9 cellular contexts compared by ENCODE assay signal in the genomic region with DNA sequence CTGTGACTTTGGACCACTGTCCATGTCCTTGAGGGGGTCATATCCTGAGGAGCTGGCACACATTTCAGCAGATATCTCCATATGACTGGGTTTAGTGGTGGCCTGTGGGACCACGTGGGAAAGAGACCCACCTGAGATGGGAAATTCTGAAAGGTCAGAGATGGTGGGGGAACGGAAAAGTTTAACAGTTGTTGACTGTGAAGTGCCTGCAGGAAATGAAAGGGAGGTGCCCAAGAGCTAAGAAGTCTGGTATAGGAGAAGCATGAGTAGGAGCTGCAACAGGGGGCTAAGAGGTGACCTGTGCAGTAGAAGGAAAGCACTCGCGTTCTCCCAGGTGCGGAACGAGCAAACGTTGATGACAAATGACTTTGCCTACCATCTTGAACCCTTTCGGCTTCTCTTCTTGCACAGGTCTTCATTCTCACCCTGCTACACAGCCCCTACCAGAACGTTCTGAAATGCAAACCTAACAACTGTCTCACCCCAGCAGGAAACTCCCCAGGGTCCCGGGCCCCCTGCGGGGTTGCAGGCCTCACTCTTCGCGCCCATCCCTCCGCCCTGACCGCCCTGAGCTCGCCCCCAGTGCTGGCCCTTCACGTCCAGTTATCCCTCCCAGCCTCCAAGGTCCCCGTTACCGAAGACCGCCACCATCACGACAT. TPM values are rescaled to one million over a fixed set of nuclear protein-coding genes. Genes with fewer than 3 reads are reported as not detected.
DNase-seq lines count a peak whose midpoint lies in the region; ATAC-seq, FAIRE-seq and TF ChIP-seq lines count a peak whose summit lies in the region.
"Had no signal": no experiment of that assay in that cellular context is flagged by ENCODE, and none has a peak within 500 bp of the region (broad histone marks: within the 10 kb centered on the region; RNA-seq: fewer than 3 reads in every experiment).

No MANE protein-coding gene starts in this region.

- H3K27me3 ChIP-seq in subcutaneous abdominal adipose tissue (ENCODE audit: control insufficient read depth in 5 of 5, insufficient read depth in 4 of 5, low read length in 5 of 5): no peaks in the 10 kb centered on the region

- H3K27me3 Mint-ChIP-seq in activated naive CD8-positive, alpha-beta T cell: no peaks in the 10 kb centered on the region

- H3K27ac Mint-ChIP-seq in activated naive CD8-positive, alpha-beta T cell: peak overlapping the region; percentile 99

- intact Hi-C loops in kidney (cut with DNase I): no loop called here

- peaks cover 0 to 6% of the 10 kb centered on the region in 2 donors for H3K4me1 ChIP-seq in kidney (ENCODE audit: control insufficient read depth in 1 of 2, insufficient read depth in 1 of 2, low read depth in 1 of 2, low read length in 2 of 2)
- H3K4me1 ChIP-seq in subcutaneous abdominal adipose tissue (ENCODE audit: control insufficient read depth in 5 of 5, insufficient read depth in 5 of 5, low read length in 5 of 5): peaks cover 0 to 15% (median 14%) of the 10 kb centered on the region in 5 donors

- H3K36me3 Mint-ChIP-seq in activated naive CD8-positive, alpha-beta T cell: peaks cover 5% of the 10 kb centered on the region

- ATAC-seq in GM21390 (IDR thresholded peaks at IDR 0.05; ENCODE audit: unreplicated experiment): no peak
- no peak for ATAC-seq in HG03469 (IDR thresholded peaks at IDR 0.05; ENCODE audit: unreplicated experiment)
- ATAC-seq in esophagus mucosa: no peak

- peak overlapping the region; percentile 99 for H3K4me3 Mint-ChIP-seq in activated naive CD8-positive, alpha-beta T cell

- no peaks in the 10 kb centered on the region for H3K9me3 ChIP-seq in kidney (ENCODE audit: control insufficient read depth in 1 of 2, low read length in 2 of 2)
- H3K9me3 ChIP-seq in subcutaneous abdominal adipose tissue (ENCODE audit: control insufficient read depth in 5 of 5, low read length in 5 of 5): no peaks in the 10 kb centered on the region

- no peak for TF ChIP-seq CTCF in kidney (IDR thresholded peaks at IDR 0.05; ENCODE audit: borderline replicate concordance, extremely low read depth, insufficient read depth)

- H3K36me3 ChIP-seq in kidney (ENCODE audit: control insufficient read depth in 1 of 2, insufficient read depth in 2 of 2, low read length in 2 of 2) (no peaks in the 10 kb centered on the region), subcutaneous abdominal adipose tissue (ENCODE audit: control insufficient read depth in 5 of 5, insufficient read depth in 5 of 5, low read length in 5 of 5) (no peaks in the 10 kb centered on the region)

- no peaks in the 10 kb centered on the region for H3K9me3 Mint-ChIP-seq in activated naive CD8-positive, alpha-beta T cell (ENCODE audit: low read depth)

- H3K4me1 Mint-ChIP-seq in activated naive CD8-positive, alpha-beta T cell (ENCODE audit: low read depth): peaks cover 27% of the 10 kb centered on the region

- H3K4me3 ChIP-seq in kidney (ENCODE audit: low read length in 2 of 2) (peak overlapping the region; percentile 92 to 97), subcutaneous abdominal adipose tissue (ENCODE audit: low read depth in 1 of 5, low read length in 5 of 5) (peak overlapping the region; percentile 58 to 81 (median 71))

- H3K27ac ChIP-seq in kidney (ENCODE audit: low read depth in 2 of 2, low read length in 2 of 2) (peak overlapping the region; percentile 77 to 88), subcutaneous abdominal adipose tissue (ENCODE audit: low read depth, low read length) (no peak overlapping the region)
- H3K27ac ChIP-seq: C4-2B had no signal

- DNase-seq in NCI-H748 (lab: John Stamatoyannopoulos, UW; ENCODE audit: unreplicated experiment) (peak; percentile 27), NCI-H748 treated with DMSO at 0.1 percent for 48 hours (lab: John Stamatoyannopoulos, UW) (no peak), kidney (no peak)

- FAIRE-seq in kidney (lab: Jason Lieb, UNC): no peak

- H3K9ac ChIP-seq in kidney (ENCODE audit: low read length in 2 of 2) (peak overlapping the region; percentile 71 to 86), subcutaneous abdominal adipose tissue (ENCODE audit: low read length in 5 of 5) (peak overlapping the region in 3 of 5 donors; percentile 57 to 91 (median 86))

RNA-seq across cellular contexts. Expression of a gene that starts 9.8 kb away (rescaled TPM):
- total RNA-seq in kidney (109 TPM), esophagus mucosa (not detected)
- 392 TPM for polyA plus RNA-seq in kidney (ENCODE audit: insufficient read depth, low read depth, low replicate concordance)

RNA-seq across cellular contexts. Expression of a gene that starts 47.3 kb away (rescaled TPM):
- 190 TPM for total RNA-seq in kidney
- 74.0 TPM for polyA plus RNA-seq in kidney (ENCODE audit: insufficient read depth, low read depth, low replicate concordance)
- 170 TPM for total RNA-seq in esophagus mucosa

Comparison
In these comparisons a context has a peak if more than half of its experiments do, and no peak if none do; other contexts are left out.
1. RNA of a gene that starts 9.8 kb away (total RNA-seq): 109 TPM in kidney (single experiment); not detected in esophagus mucosa (single experiment); every median in the first group is over 100 times any median in the second.